8 cellular contexts compared by ENCODE assay signal in the genomic region with DNA sequence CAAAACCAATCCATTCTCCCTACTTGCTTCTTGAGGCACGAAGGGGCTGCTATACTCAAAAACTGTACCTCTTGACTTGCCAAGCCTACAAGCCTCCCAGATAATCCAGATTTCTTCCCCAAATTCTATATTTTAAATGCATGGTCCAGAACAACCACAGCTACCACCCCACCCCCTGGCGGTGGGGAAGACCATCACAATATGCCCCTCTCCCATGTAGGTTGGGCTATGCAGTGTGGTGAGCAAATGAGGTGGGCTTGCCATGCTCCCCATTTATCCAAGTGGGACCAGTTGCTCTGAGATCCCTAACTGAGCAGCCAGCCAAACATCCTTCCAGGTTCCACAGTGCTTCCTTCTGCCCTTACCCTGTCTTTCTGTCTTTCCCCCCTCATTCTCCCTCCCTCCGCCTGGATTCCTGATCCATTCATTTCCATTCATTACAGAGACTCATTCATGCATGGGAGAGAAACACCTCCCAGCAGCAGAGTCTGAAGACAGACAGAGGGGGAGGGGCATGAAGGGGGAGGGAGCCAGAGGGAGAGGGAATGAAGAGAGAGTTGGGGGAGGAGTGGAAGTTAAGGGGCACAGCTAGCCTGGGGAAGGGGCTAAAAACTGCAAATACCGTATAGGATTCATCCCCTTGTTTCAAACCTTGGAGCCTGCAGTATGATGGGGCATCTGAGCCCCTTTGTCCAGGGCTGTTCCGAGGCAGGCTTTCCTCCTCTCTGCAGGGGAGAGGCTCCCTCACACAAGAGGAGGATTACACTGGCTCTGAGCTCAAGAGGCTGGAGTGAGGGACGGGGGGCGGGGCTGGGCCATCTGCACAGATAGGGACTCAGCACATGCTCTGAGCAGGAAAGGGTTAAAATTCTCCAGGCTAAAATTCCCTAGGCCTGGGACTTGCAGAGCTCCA. TPM values are rescaled to one million over a fixed set of nuclear protein-coding genes. Genes with fewer than 3 reads are reported as not detected.
DNase-seq lines count a peak whose midpoint lies in the region; ATAC-seq and TF ChIP-seq lines count a peak whose summit lies in the region.
"Had no signal": no experiment of that assay in that cellular context is flagged by ENCODE, and none has a peak within 500 bp of the region (broad histone marks: within the 10 kb centered on the region; RNA-seq: fewer than 3 reads in every experiment).

No MANE protein-coding gene starts in this region.

- H3K4me1 ChIP-seq in neural progenitor cell: peaks cover 52% of the 10 kb centered on the region

- H3K9ac ChIP-seq in neural progenitor cell: no peak overlapping the region

- peak; percentile 50 for TF ChIP-seq CTCF in astrocyte of the cerebellum (IDR thresholded peaks at IDR 0.05; ENCODE audit: low read depth, low read length, missing control alignments)
- peak; percentile 66 for TF ChIP-seq CTCF in neural progenitor cell (IDR thresholded peaks at IDR 0.05)

- H3F3A ChIP-seq in neural progenitor cell (ENCODE audit: low read depth): peaks cover 84% of the 10 kb centered on the region

- H3K4me1 Mint-ChIP-seq in IgD-negative memory B cell: peaks cover 4 to 29% (median 11%) of the 10 kb centered on the region in 3 donors
- peaks cover 63% of the 10 kb centered on the region for H3K4me1 Mint-ChIP-seq in neural progenitor cell
- peaks cover 15 to 26% of the 10 kb centered on the region in 2 donors for H3K4me1 Mint-ChIP-seq in stimulated activated naive B cell treated with anti-CD40 and anti-IgM and Interleukin-4, amounts not matched to agents 10 μg/mL and 1 μg/mL and 100 μg/mL, for 72 hours

- H3K36me3 Mint-ChIP-seq in IgD-negative memory B cell: no peaks in the 10 kb centered on the region
- H3K36me3 Mint-ChIP-seq in neural progenitor cell: peaks cover 23% of the 10 kb centered on the region
- H3K36me3 Mint-ChIP-seq in stimulated activated naive B cell treated with anti-CD40 and anti-IgM and Interleukin-4, amounts not matched to agents 10 μg/mL and 1 μg/mL and 100 μg/mL, for 72 hours: peaks cover 3% of the 10 kb centered on the region in 2 donors

- H3K27ac ChIP-seq in neural progenitor cell: peak overlapping the region; percentile 100
- H3K27ac ChIP-seq: prostate gland had no signal

- H3K9me3 Mint-ChIP-seq in IgD-negative memory B cell (no peaks in the 10 kb centered on the region), neural progenitor cell (peaks cover 4% of the 10 kb centered on the region)
- H3K9me3 Mint-ChIP-seq in stimulated activated naive B cell treated with anti-CD40 and anti-IgM and Interleukin-4, amounts not matched to agents 10 μg/mL and 1 μg/mL and 100 μg/mL, for 72 hours: no peaks in the 10 kb centered on the region
- H3K9me3 Mint-ChIP-seq: activated naive CD8-positive, alpha-beta T cell treated with anti-CD3 and anti-CD28 coated beads, Interleukin-2, amount 50 U/mL, for 24 hours had no signal

- H3K36me3 ChIP-seq in neural progenitor cell: peaks cover 5% of the 10 kb centered on the region

- DNase-seq in astrocyte of the cerebellum (ENCODE audit: low read depth) (no peak), neural progenitor cell (ENCODE audit: low spot score) (peak; percentile 98), NOMO-1 treated with dmso at 0.1 percent for 144 hours (lab: John Stamatoyannopoulos, UW; ENCODE audit: unreplicated experiment) (no peak)
- DNase-seq in stimulated activated naive B cell treated with anti-CD40 and anti-IgM and Interleukin-4, amounts not matched to agents 10 μg/mL and 1 μg/mL and 100 μg/mL, for 72 hours: no peak
- DNase-seq: activated naive CD8-positive, alpha-beta T cell treated with anti-CD3 and anti-CD28 coated beads, Interleukin-2, amount 50 U/mL, for 24 hours had no signal

- in situ Hi-C loops in astrocyte of the cerebellum (cut with HindIII; ENCODE audit: low sequenced_read_pairs): no loop called here

- peak overlapping the region in 2 of 3 donors; percentile 53 for H3K27ac Mint-ChIP-seq in IgD-negative memory B cell
- peak overlapping the region; percentile 97 for H3K27ac Mint-ChIP-seq in neural progenitor cell
- H3K27ac Mint-ChIP-seq in stimulated activated naive B cell treated with anti-CD40 and anti-IgM and Interleukin-4, amounts not matched to agents 10 μg/mL and 1 μg/mL and 100 μg/mL, for 72 hours: no peak overlapping the region
- H3K27ac Mint-ChIP-seq: activated naive CD8-positive, alpha-beta T cell treated with anti-CD3 and anti-CD28 coated beads, Interleukin-2, amount 50 U/mL, for 24 hours had no signal

- H3K4me3 ChIP-seq in astrocyte of the cerebellum (ENCODE audit: low read depth, low read length) (no peak overlapping the region), neural progenitor cell (peak overlapping the region; percentile 53)
- H3K4me3 ChIP-seq: prostate gland had no signal

- no peak overlapping the region for H3K4me3 Mint-ChIP-seq in IgD-negative memory B cell
- peak overlapping the region; percentile 95 for H3K4me3 Mint-ChIP-seq in neural progenitor cell
- no peak overlapping the region for H3K4me3 Mint-ChIP-seq in stimulated activated naive B cell treated with anti-CD40 and anti-IgM and Interleukin-4, amounts not matched to agents 10 μg/mL and 1 μg/mL and 100 μg/mL, for 72 hours
- H3K4me3 Mint-ChIP-seq: activated naive CD8-positive, alpha-beta T cell treated with anti-CD3 and anti-CD28 coated beads, Interleukin-2, amount 50 U/mL, for 24 hours had no signal

- H3K9me3 ChIP-seq in neural progenitor cell (ENCODE audit: low read depth): no peaks in the 10 kb centered on the region
- H3K9me3 ChIP-seq: prostate gland had no signal

- ATAC-seq in GM18502 (IDR thresholded peaks at IDR 0.05; ENCODE audit: poor library complexity, unreplicated experiment): no peak
- ATAC-seq in stimulated activated naive B cell treated with anti-CD40 and anti-IgM and Interleukin-4, amounts not matched to agents 10 μg/mL and 1 μg/mL and 100 μg/mL, for 72 hours (replicated peaks): no peak
- ATAC-seq: activated naive CD8-positive, alpha-beta T cell treated with anti-CD3 and anti-CD28 coated beads, Interleukin-2, amount 50 U/mL, for 24 hours had no signal

- H3K4me2 ChIP-seq in neural progenitor cell: peak overlapping the region; percentile 87

- H3K79me2 ChIP-seq in neural progenitor cell (ENCODE audit: low read depth): peaks cover 84% of the 10 kb centered on the region

- H3K27me3 Mint-ChIP-seq in IgD-negative memory B cell: peaks cover 6% of the 10 kb centered on the region
- H3K27me3 Mint-ChIP-seq in neural progenitor cell (ENCODE audit: insufficient read depth, low read depth): peaks cover 23% of the 10 kb centered on the region
- H3K27me3 Mint-ChIP-seq in stimulated activated naive B cell treated with anti-CD40 and anti-IgM and Interleukin-4, amounts not matched to agents 10 μg/mL and 1 μg/mL and 100 μg/mL, for 72 hours: peaks cover 0 to under 1% of the 10 kb centered on the region in 2 donors
- H3K27me3 Mint-ChIP-seq: activated naive CD8-positive, alpha-beta T cell treated with anti-CD3 and anti-CD28 coated beads, Interleukin-2, amount 50 U/mL, for 24 hours had no signal

- peaks cover 70% of the 10 kb centered on the region for H4K20me1 ChIP-seq in neural progenitor cell (ENCODE audit: low read depth)

- no peak overlapping the region for H2AFZ ChIP-seq in neural progenitor cell (replicated peaks)

- peaks cover 3% of the 10 kb centered on the region for H3K27me3 ChIP-seq in neural progenitor cell

RNA-seq across cellular contexts. Expression of a gene that starts 4.4 kb away (rescaled TPM):
- 1.0 TPM for polyA plus RNA-seq in IgD-negative memory B cell
- 46.2 and 231 TPM in 2 replicates for total RNA-seq in neural progenitor cell (ENCODE audit: low replicate concordance)

RNA-seq across cellular contexts. Expression of a gene that starts 6.8 kb away (rescaled TPM):
- polyA plus RNA-seq in IgD-negative memory B cell: not detected
- 0.22 and 1.3 TPM in 2 replicates for total RNA-seq in neural progenitor cell (ENCODE audit: low replicate concordance)
- total RNA-seq: prostate gland had no signal

RNA-seq across cellular contexts. Expression of a gene that starts 23.9 kb away (rescaled TPM):
- not detected for polyA plus RNA-seq in IgD-negative memory B cell
- total RNA-seq in neural progenitor cell (ENCODE audit: low replicate concordance): 15.0 and 46.0 TPM in 2 replicates

RNA-seq across cellular contexts. Expression of a gene that starts 36.4 kb away (rescaled TPM):
- polyA plus RNA-seq in IgD-negative memory B cell: not detected
- not detected in 2 replicates for total RNA-seq in neural progenitor cell (ENCODE audit: low replicate concordance)
- total RNA-seq: prostate gland had no signal

RNA-seq across cellular contexts. Expression of a gene that starts 51.9 kb away (rescaled TPM):
- polyA plus RNA-seq in IgD-negative memory B cell: not detected
- not detected in 2 replicates for total RNA-seq in neural progenitor cell (ENCODE audit: low replicate concordance)
